In the genomic region with DNA sequence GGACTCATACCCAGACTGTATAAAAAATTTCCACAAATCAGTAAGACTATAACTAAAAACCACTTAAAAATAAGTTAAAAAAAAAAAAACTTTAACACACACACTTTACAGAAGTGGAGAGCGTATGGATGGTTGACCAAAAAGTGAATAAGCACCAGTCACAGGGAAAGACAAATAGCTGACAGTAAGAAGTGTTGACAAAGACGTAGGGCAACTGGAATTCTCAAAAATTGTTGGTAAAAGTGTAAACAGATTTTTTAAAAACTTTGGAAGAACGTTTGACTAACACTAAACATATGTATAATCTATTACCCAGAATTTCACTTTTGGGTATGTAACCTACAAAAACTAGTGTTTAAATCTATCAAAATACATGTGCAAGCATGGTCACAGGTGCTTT, we compare ENCODE assay signal across 29 cellular contexts.
"Had no signal": no experiment of that assay in that cellular context is flagged by ENCODE, and none has a peak within 500 bp of the region (broad histone marks: within the 10 kb centered on the region; RNA-seq: fewer than 3 reads in every experiment).

No MANE protein-coding gene starts in this region.

- H3K4me1 ChIP-seq: colonic mucosa, esophagus muscularis mucosa, esophagus squamous epithelium, foreskin keratinocyte, gastrocnemius medialis, gastroesophageal sphincter, heart right ventricle had no signal

- H3K27me3 Mint-ChIP-seq: dendritic cell treated with granulocyte-macrophage colony-stimulating factor and Interleukin-4, amounts not matched to agents 40 ng/mL and 50 ng/mL, for 4 days had no signal

- DNase-seq: colonic mucosa; cortex of kidney; dermis blood vessel endothelial cell; dorsolateral prefrontal cortex; effector CD4-positive, alpha-beta T cell; effector CD8-positive, alpha-beta T cell; effector memory CD4-positive, alpha-beta T cell; effector memory CD8-positive, alpha-beta T cell; endodermal cell; erythroblast; esophagus squamous epithelium; foreskin fibroblast; foreskin keratinocyte; foreskin melanocyte; gastrocnemius medialis; glutamatergic neuron; head of caudate nucleus; heart left ventricle; heart right ventricle had no signal

- H3K4me3 Mint-ChIP-seq: dendritic cell treated with granulocyte-macrophage colony-stimulating factor and Interleukin-4, amounts not matched to agents 40 ng/mL and 50 ng/mL, for 4 days; effector memory CD8-positive, alpha-beta T cell; endodermal cell had no signal

- H3K4me3 ChIP-seq: colonic mucosa, coronary artery, dorsolateral prefrontal cortex, esophagus muscularis mucosa, esophagus squamous epithelium, gastrocnemius medialis, gastroesophageal sphincter, heart left ventricle, heart right ventricle had no signal

- FAIRE-seq: colon, endometrium, endothelial cell of umbilical vein, frontal cortex had no signal

- H3K27ac ChIP-seq: colonic mucosa, coronary artery, dorsolateral prefrontal cortex, epithelial cell of prostate, esophagus muscularis mucosa, esophagus squamous epithelium, foreskin keratinocyte, gastrocnemius medialis, gastroesophageal sphincter, heart left ventricle, heart right ventricle had no signal

- H3K9me3 ChIP-seq: colonic mucosa, esophagus squamous epithelium, gastrocnemius medialis had no signal

- ATAC-seq: effector memory CD8-positive, alpha-beta T cell; esophagus mucosa; foreskin keratinocyte; gastrocnemius medialis; gastroesophageal sphincter; heart left ventricle; heart right ventricle had no signal

- H3K27ac Mint-ChIP-seq: dendritic cell treated with granulocyte-macrophage colony-stimulating factor and Interleukin-4, amounts not matched to agents 40 ng/mL and 50 ng/mL, for 4 days; effector memory CD8-positive, alpha-beta T cell; endodermal cell had no signal

- H3K36me3 ChIP-seq: colonic mucosa, esophagus muscularis mucosa, esophagus squamous epithelium, gastrocnemius medialis, gastroesophageal sphincter, heart left ventricle, heart right ventricle had no signal

- H3K27me3 ChIP-seq: colonic mucosa, dorsolateral prefrontal cortex, esophagus muscularis mucosa, esophagus squamous epithelium, foreskin keratinocyte, gastrocnemius medialis, gastroesophageal sphincter, heart left ventricle, heart right ventricle had no signal
